Comparison of ENCODE assay signal across 10 cellular contexts in genomic region chr10:13990392-13990805, GRCh38.
DNase-seq lines count a peak whose midpoint lies in the region; ATAC-seq and TF ChIP-seq lines count a peak whose summit lies in the region.
"Had no signal": no experiment of that assay in that cellular context is flagged by ENCODE, and none has a peak within 500 bp of the region (broad histone marks: within the 10 kb centered on the region; RNA-seq: fewer than 3 reads in every experiment).

No MANE protein-coding gene starts in this region.

- peaks cover 25% of the 10 kb centered on the region for H3K4me1 Mint-ChIP-seq in mesothelial cell of epicardium
- H3K4me1 Mint-ChIP-seq in CD14-positive monocyte = no peaks in the 10 kb centered on the region

- H3K4me3 Mint-ChIP-seq in mesothelial cell of epicardium (no peak overlapping the region), CD14-positive monocyte (no peak overlapping the region)
- H3K4me3 Mint-ChIP-seq: central memory CD8-positive, alpha-beta T cell had no signal

- no peak for TF ChIP-seq CTCF in Peyer's patch (IDR thresholded peaks at IDR 0.05)
- no peak for TF ChIP-seq CTCF in mesothelial cell of epicardium (IDR thresholded peaks at IDR 0.05; ENCODE audit: unreplicated experiment)
- no peak for TF ChIP-seq CTCF in tibial artery (IDR thresholded peaks at IDR 0.05)
- TF ChIP-seq CTCF in CD14-positive monocyte (IDR thresholded peaks at IDR 0.05) = no peak

- H3K27ac Mint-ChIP-seq in mesothelial cell of epicardium = peak overlapping the region; percentile 16
- no peak overlapping the region for H3K27ac Mint-ChIP-seq in CD14-positive monocyte

- H3K27me3 ChIP-seq in Peyer's patch (no peaks in the 10 kb centered on the region), tibial artery (no peaks in the 10 kb centered on the region)

- intact Hi-C loops in tibial artery (cut with DNase I; ENCODE audit: low total_unique reads) = no loop called here
- intact Hi-C loops in CD14-positive monocyte (cut with micrococcal nuclease) = no loop called here

- H3K27ac ChIP-seq in Peyer's patch = peak overlapping the region in 3 of 4 donors; percentile 22 to 67 (median 67)
- peak overlapping the region; percentile 13 to 55 for H3K27ac ChIP-seq in tibial artery

- DNase-seq in Peyer's patch (no peak), mesothelial cell of epicardium (ENCODE audit: low spot score in 2 of 2, unreplicated experiment in 2 of 2) (no peak), tibial artery (no peak), CD14-positive monocyte (ENCODE audit: low spot score) (no peak), anterior cingulate cortex (lab: John Stamatoyannopoulos, UW) (no peak)
- DNase-seq: DND-41, NCI-H2171 treated with DMSO at 0.1 percent for 48 hours had no signal

- TF ChIP-seq POLR2A in Peyer's patch (IDR thresholded peaks at IDR 0.05) = no peak

- H3K9me3 Mint-ChIP-seq in mesothelial cell of epicardium = peaks cover 3% of the 10 kb centered on the region
- H3K9me3 Mint-ChIP-seq in CD14-positive monocyte = no peaks in the 10 kb centered on the region
- H3K9me3 Mint-ChIP-seq: central memory CD8-positive, alpha-beta T cell had no signal

- H3K36me3 Mint-ChIP-seq in mesothelial cell of epicardium = no peaks in the 10 kb centered on the region
- no peaks in the 10 kb centered on the region for H3K36me3 Mint-ChIP-seq in CD14-positive monocyte

- H3K36me3 ChIP-seq in Peyer's patch (no peaks in the 10 kb centered on the region), tibial artery (no peaks in the 10 kb centered on the region)

- peaks cover 0 to 6% (median 0%) of the 10 kb centered on the region in 4 donors for H3K4me1 ChIP-seq in Peyer's patch
- H3K4me1 ChIP-seq in tibial artery = peaks cover 0 to 29% (median 21%) of the 10 kb centered on the region in 4 donors

- H3K4me3 ChIP-seq in Peyer's patch = peak overlapping the region in 1 of 4 donors; percentile 2
- H3K4me3 ChIP-seq in tibial artery = peak overlapping the region; percentile 6 to 27

- H3K27me3 Mint-ChIP-seq in mesothelial cell of epicardium (ENCODE audit: low read depth) = peaks cover 2% of the 10 kb centered on the region
- peaks cover 2 to 14% (median 4%) of the 10 kb centered on the region in 3 donors for H3K27me3 Mint-ChIP-seq in CD14-positive monocyte (ENCODE audit: low read depth in 3 of 3)
- H3K27me3 Mint-ChIP-seq: central memory CD8-positive, alpha-beta T cell had no signal

- peak; percentile 61 for ATAC-seq in esophagus mucosa
- ATAC-seq in HG03354 (IDR thresholded peaks at IDR 0.05; ENCODE audit: poor library complexity, severe bottlenecking, unreplicated experiment) = no peak

- H3K9me3 ChIP-seq in Peyer's patch = no peaks in the 10 kb centered on the region
- H3K9me3 ChIP-seq in tibial artery = no peaks in the 10 kb centered on the region
